Comparison of ENCODE assay signal across 8 cellular contexts in the genomic region with DNA sequence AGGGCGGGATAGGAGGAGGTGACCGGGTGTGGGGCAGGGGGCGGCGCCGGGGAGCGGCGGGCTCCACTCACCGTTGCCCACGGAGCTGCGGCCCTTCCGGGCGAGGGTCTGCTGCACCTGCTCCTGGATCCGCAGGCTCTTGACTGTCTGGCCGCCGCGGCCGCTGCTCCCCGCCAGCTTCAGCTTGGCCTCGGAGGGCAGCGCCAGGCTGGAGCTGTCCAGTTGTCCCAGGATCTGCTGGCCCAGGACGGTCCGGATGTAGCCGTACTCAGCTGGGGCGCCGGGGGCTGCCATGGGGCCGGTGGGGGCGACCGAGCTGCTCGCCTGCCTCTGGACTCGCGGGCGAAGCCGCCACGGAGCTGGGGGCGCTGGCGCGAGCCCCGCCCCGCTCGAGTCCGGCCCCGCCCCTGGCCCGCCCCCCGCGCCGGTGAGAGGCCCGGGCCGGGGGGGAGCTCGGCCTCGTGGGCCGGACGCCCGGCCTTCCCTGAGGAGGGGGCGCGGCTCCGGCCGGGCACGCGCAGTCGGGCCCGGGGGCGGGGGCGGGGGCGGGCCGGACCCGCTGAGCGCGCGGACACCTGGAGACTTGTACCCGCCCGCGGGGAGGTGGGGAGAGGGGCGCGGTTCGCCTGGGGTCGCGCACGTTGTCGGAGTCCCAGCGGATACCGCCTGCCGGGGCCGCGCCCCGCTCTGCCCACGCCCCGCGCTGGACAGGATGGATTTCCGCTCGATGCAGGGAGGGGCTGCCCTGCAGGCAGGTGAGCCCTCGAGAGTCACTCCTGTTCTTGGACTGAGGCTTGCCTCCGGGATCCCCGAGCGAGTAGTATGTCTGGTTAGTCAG. TPM values are rescaled to one million over a fixed set of nuclear protein-coding genes. Genes with fewer than 3 reads are reported as not detected.
DNase-seq lines count a peak whose midpoint lies in the region; ATAC-seq and TF ChIP-seq lines count a peak whose summit lies in the region.

PKP2 (minus strand) TSS at position 340 of the 838 bp plus-strand sequence; CDS start at position 294, 46 bp downstream.

- no peak for TF ChIP-seq CTCF in fibroblast of the aortic adventitia (IDR thresholded peaks at IDR 0.05; ENCODE audit: insufficient read depth, low read length)

- peak within 1 kb of the TSS; percentile 60 to 91 (median 86) for H3K4me3 Mint-ChIP-seq in naive thymus-derived CD4-positive, alpha-beta T cell

- H3K4me3 ChIP-seq in GM08714 (ENCODE audit: low read length) (peak within 1 kb of the TSS; percentile 61), HAP-1 (peak within 1 kb of the TSS; percentile 69), fibroblast of the aortic adventitia (ENCODE audit: low read depth, low read length) (peak within 1 kb of the TSS; percentile 44)
- H3K4me3 ChIP-seq in naive thymus-derived CD4-positive, alpha-beta T cell (ENCODE audit: low read length): no peak within 1 kb of the TSS

- H3K27ac Mint-ChIP-seq in naive thymus-derived CD4-positive, alpha-beta T cell: peak within 1 kb of the TSS in 3 of 9 donors; percentile 58 to 72 (median 59)

- H3K36me3 Mint-ChIP-seq in naive thymus-derived CD4-positive, alpha-beta T cell: peaks cover 0 to 3% (median 0%) of the 10 kb centered on the region in 5 donors

- intact Hi-C loops in naive thymus-derived CD4-positive, alpha-beta T cell (cut with micrococcal nuclease): no loop called here

- DNase-seq in HAP-1 (ENCODE audit: low spot score in 2 of 2): peak; percentile 50 to 79
- peak; percentile 99 for DNase-seq in NCI-H146 (lab: John Stamatoyannopoulos, UW)
- peak; percentile 70 for DNase-seq in activated CD8-positive, alpha-beta memory T cell treated with anti-CD3 and anti-CD28 coated beads for 24 hours
- no peak for DNase-seq in fibroblast of the aortic adventitia (ENCODE audit: low read depth)
- peak in 3 of 9 donors; percentile 15 to 26 (median 17) for DNase-seq in naive thymus-derived CD4-positive, alpha-beta T cell
- DNase-seq in HUDEP-2 (lab: John Stamatoyannopoulos, UW; ENCODE audit: unreplicated experiment in 76 of 76): no peak
- DNase-seq in epidermal melanocyte (ENCODE audit: insufficient read length, low spot score): no peak

- H3K27me3 ChIP-seq in HAP-1 (ENCODE audit: low read depth): no peaks in the 10 kb centered on the region
- peaks cover 0 to 12% of the 10 kb centered on the region in 2 donors for H3K27me3 ChIP-seq in naive thymus-derived CD4-positive, alpha-beta T cell (ENCODE audit: control insufficient read depth in 2 of 2, insufficient read depth in 2 of 2, low read length in 2 of 2)

- peaks cover 46% of the 10 kb centered on the region for H3K4me1 ChIP-seq in HAP-1
- H3K4me1 ChIP-seq in naive thymus-derived CD4-positive, alpha-beta T cell (ENCODE audit: control insufficient read depth in 2 of 2, insufficient read depth in 2 of 2, low read length in 2 of 2): no peaks in the 10 kb centered on the region

- POLR2A ChIA-PET in naive thymus-derived CD4-positive, alpha-beta T cell (lab: Charles Lee): interaction anchor here (0.9 kb wide), 1 partner anchor 1126 kb away, joined by 3 read pairs; the partner anchor contains the start of gene ALG10

- in situ Hi-C loops in HAP-1 (cut with MboI; ENCODE audit: low sequenced_read_pairs): no loop called here

- CTCF ChIA-PET in naive thymus-derived CD4-positive, alpha-beta T cell (lab: Charles Lee): no interaction called here

- H3K27ac ChIP-seq in naive thymus-derived CD4-positive, alpha-beta T cell (ENCODE audit: low read depth, low read length): no peak within 1 kb of the TSS

- H3K9me3 Mint-ChIP-seq in naive thymus-derived CD4-positive, alpha-beta T cell: peaks cover 0 to 1% (median 0%) of the 10 kb centered on the region in 11 donors

- H3K36me3 ChIP-seq in HAP-1 (replicated peaks): no peaks in the 10 kb centered on the region
- H3K36me3 ChIP-seq in naive thymus-derived CD4-positive, alpha-beta T cell (ENCODE audit: control insufficient read depth in 2 of 3, insufficient read depth in 3 of 3, low read length in 3 of 3): no peaks in the 10 kb centered on the region

- peak; percentile 52 for ATAC-seq in naive thymus-derived CD4-positive, alpha-beta T cell

- peaks cover 8 to 37% (median 28%) of the 10 kb centered on the region in 7 donors for H3K4me1 Mint-ChIP-seq in naive thymus-derived CD4-positive, alpha-beta T cell

- H3K27me3 Mint-ChIP-seq in naive thymus-derived CD4-positive, alpha-beta T cell: peaks cover 36 to 68% (median 64%) of the 10 kb centered on the region in 5 donors

- no peaks in the 10 kb centered on the region for H3K9me3 ChIP-seq in HAP-1
- no peaks in the 10 kb centered on the region for H3K9me3 ChIP-seq in naive thymus-derived CD4-positive, alpha-beta T cell (ENCODE audit: control insufficient read depth in 2 of 3, low read length in 3 of 3)

RNA-seq across cellular contexts. Expression of gene PKP2, which starts in this region (rescaled TPM):
- 0.45 and 16.1 TPM in 2 replicates for total RNA-seq in fibroblast of the aortic adventitia (ENCODE audit: low replicate concordance)
- total RNA-seq in naive thymus-derived CD4-positive, alpha-beta T cell: under 1 TPM in 4 of 5 experiments, not detected in 1; 0.16 to 0.95 (median 0.63) TPM
- polyA plus RNA-seq in naive thymus-derived CD4-positive, alpha-beta T cell: 1 to 10 TPM; 1.4 to 2.0 TPM

Comparison
In these comparisons a context has a peak if more than half of its experiments do, and no peak if none do; other contexts are left out.
1. DNase-seq: peak in HAP-1 (2 of 2), NCI-H146 (single experiment) and activated CD8-positive, alpha-beta memory T cell treated with anti-CD3 and anti-CD28 coated beads for 24 hours (single experiment); none in fibroblast of the aortic adventitia (single experiment), HUDEP-2 (0 of 76) and epidermal melanocyte (single experiment).